9 cellular contexts compared by ENCODE assay signal in genomic region chr19:49339364-49340068, GRCh38. TPM values are rescaled to one million over a fixed set of nuclear protein-coding genes. Genes with fewer than 3 reads are reported as not detected.
DNase-seq lines count a peak whose midpoint lies in the region; ATAC-seq, FAIRE-seq and TF ChIP-seq lines count a peak whose summit lies in the region.
"Had no signal": no experiment of that assay in that cellular context is flagged by ENCODE, and none has a peak within 500 bp of the region (broad histone marks: within the 10 kb centered on the region; RNA-seq: fewer than 3 reads in every experiment).

No MANE protein-coding gene starts in this region.

- TF ChIP-seq CTCF in astrocyte (IDR thresholded peaks at IDR 0.05; ENCODE audit: insufficient read depth, low read depth, low read length) (no peak), progenitor cell of endocrine pancreas (IDR thresholded peaks at IDR 0.05; ENCODE audit: unreplicated experiment) (no peak), HFFc6 (IDR thresholded peaks at IDR 0.05) (no peak)

- H3K9ac ChIP-seq in astrocyte (ENCODE audit: low read length): no peak overlapping the region

- H4K20me1 ChIP-seq in astrocyte (ENCODE audit: insufficient read depth, low read length): peaks cover 53% of the 10 kb centered on the region

- ATAC-seq in HG02840 (IDR thresholded peaks at IDR 0.05; ENCODE audit: low FRiP score, unreplicated experiment): no peak

- H3K9me3 Mint-ChIP-seq in astrocyte (ENCODE audit: unreplicated experiment) (peaks cover 3% of the 10 kb centered on the region), progenitor cell of endocrine pancreas (ENCODE audit: low read depth) (no peaks in the 10 kb centered on the region), HFFc6 (no peaks in the 10 kb centered on the region)

- peaks cover 14% of the 10 kb centered on the region for H3K36me3 ChIP-seq in astrocyte (ENCODE audit: insufficient read depth, low read length)

- peak overlapping the region; percentile 34 for H2AFZ ChIP-seq in astrocyte (ENCODE audit: low read depth, low read length)

- H3K27me3 ChIP-seq in astrocyte (ENCODE audit: insufficient read depth, low read length): no peaks in the 10 kb centered on the region

- H3K27ac Mint-ChIP-seq in astrocyte (ENCODE audit: unreplicated experiment) (no peak overlapping the region), progenitor cell of endocrine pancreas (peak overlapping the region; percentile 87), HFFc6 (no peak overlapping the region)

- peaks cover 6% of the 10 kb centered on the region for H3K4me1 ChIP-seq in astrocyte (ENCODE audit: insufficient read depth, low read length)

- no peak overlapping the region for H3K4me3 ChIP-seq in astrocyte (ENCODE audit: insufficient read depth, low read depth, low read length)

- no peaks in the 10 kb centered on the region for H3K9me3 ChIP-seq in astrocyte (ENCODE audit: insufficient read depth, low read depth, low read length)

- peaks cover 5% of the 10 kb centered on the region for H3K27me3 Mint-ChIP-seq in astrocyte (ENCODE audit: low read depth, unreplicated experiment)
- no peaks in the 10 kb centered on the region for H3K27me3 Mint-ChIP-seq in progenitor cell of endocrine pancreas
- peaks cover 12% of the 10 kb centered on the region for H3K27me3 Mint-ChIP-seq in HFFc6 (ENCODE audit: insufficient read depth)

- H3K4me3 Mint-ChIP-seq in astrocyte (ENCODE audit: unreplicated experiment): no peak overlapping the region
- no peak overlapping the region for H3K4me3 Mint-ChIP-seq in progenitor cell of endocrine pancreas (ENCODE audit: low read depth)
- H3K4me3 Mint-ChIP-seq in HFFc6: no peak overlapping the region

- H3K36me3 Mint-ChIP-seq in astrocyte (ENCODE audit: low read depth, unreplicated experiment): peaks cover 31% of the 10 kb centered on the region
- H3K36me3 Mint-ChIP-seq in progenitor cell of endocrine pancreas (ENCODE audit: insufficient read depth): peaks cover 38% of the 10 kb centered on the region
- H3K36me3 Mint-ChIP-seq in HFFc6 (ENCODE audit: low read depth): peaks cover 16% of the 10 kb centered on the region

- peaks cover 4% of the 10 kb centered on the region for H3K4me1 Mint-ChIP-seq in astrocyte (ENCODE audit: low read depth, unreplicated experiment)
- peaks cover 15% of the 10 kb centered on the region for H3K4me1 Mint-ChIP-seq in progenitor cell of endocrine pancreas (ENCODE audit: low read depth)
- no peaks in the 10 kb centered on the region for H3K4me1 Mint-ChIP-seq in HFFc6 (ENCODE audit: low read depth)

- no peak for FAIRE-seq in astrocyte (lab: Jason Lieb, UNC)

- peak overlapping the region; percentile 75 for H3K4me2 ChIP-seq in astrocyte (ENCODE audit: low read length)

- H3K79me2 ChIP-seq in astrocyte (ENCODE audit: insufficient read depth, low read length): no peaks in the 10 kb centered on the region

- H3K27ac ChIP-seq in astrocyte (ENCODE audit: low read depth, low read length): no peak overlapping the region
- H3K27ac ChIP-seq: C4-2B had no signal

- peak; percentile 80 for DNase-seq in NCI-H1436 (lab: John Stamatoyannopoulos, UW)
- DNase-seq in NCI-H1436 treated with DMSO at 0.1 percent for 48 hours (lab: John Stamatoyannopoulos, UW): no peak
- DNase-seq in astrocyte (ENCODE audit: low read depth): peak; percentile 84
- DNase-seq in hepatic stellate cell (ENCODE audit: low spot score): peak; percentile 99
- DNase-seq in progenitor cell of endocrine pancreas (ENCODE audit: low spot score, unreplicated experiment): peak; percentile 44
- no peak for DNase-seq in effector CD8-positive, alpha-beta T cell (lab: John Stamatoyannopoulos, UW)
- DNase-seq in HFFc6: no peak

RNA-seq across cellular contexts. Expression of gene CD37, which starts 4.3 kb away (rescaled TPM):
- total RNA-seq in astrocyte (0.20 TPM in 1 of 2 replicates, not detected in the other), progenitor cell of endocrine pancreas (not detected in 2 replicates)
- not detected for total RNA-seq in HFFc6 (2021; fragmentation: NEBNext Ultra II Directional; extraction: Animal tissue kit (Norgen Biotek cat#: 25700))

RNA-seq across cellular contexts. Expression of gene SLC6A16, which starts 14.5 kb away (rescaled TPM):
- 2.8 and 4.6 TPM in 2 replicates for total RNA-seq in astrocyte
- 10.5 and 11.8 TPM in 2 replicates for total RNA-seq in progenitor cell of endocrine pancreas
- under 1 TPM in 5 of 6 experiments, not detected in 1; 0.26 to 0.53 (median 0.40) TPM for total RNA-seq in HFFc6 (2021; fragmentation: NEBNext Ultra II Directional; extraction: Animal tissue kit (Norgen Biotek cat#: 25700))

RNA-seq across cellular contexts. Expression of gene TEAD2, which starts 22.7 kb away (rescaled TPM):
- total RNA-seq in astrocyte: 46.5 and 58.2 TPM in 2 replicates
- total RNA-seq in progenitor cell of endocrine pancreas: 226 and 235 TPM in 2 replicates
- total RNA-seq in HFFc6 (2021; fragmentation: NEBNext Ultra II Directional; extraction: Animal tissue kit (Norgen Biotek cat#: 25700)): 10 to 100 TPM; 16.5 to 23.1 (median 20.8) TPM

RNA-seq across cellular contexts. Expression of gene DKKL1, which starts 24.2 kb away (rescaled TPM):
- 0.89 and 1.1 TPM in 2 replicates for total RNA-seq in astrocyte
- 3.6 and 5.2 TPM in 2 replicates for total RNA-seq in progenitor cell of endocrine pancreas
- not detected for total RNA-seq in HFFc6 (2021; fragmentation: NEBNext Ultra II Directional; extraction: Animal tissue kit (Norgen Biotek cat#: 25700))

RNA-seq across cellular contexts. Expression of gene KASH5, which starts 48.5 kb away (rescaled TPM):
- not detected in 2 replicates for total RNA-seq in astrocyte
- total RNA-seq in progenitor cell of endocrine pancreas: not detected in 2 replicates
- total RNA-seq in HFFc6 (2021; fragmentation: NEBNext Ultra II Directional; extraction: Animal tissue kit (Norgen Biotek cat#: 25700)): not detected

Comparison
In these comparisons a context has a peak if more than half of its experiments do, and no peak if none do; other contexts are left out.
1. DNase-seq: peak in NCI-H1436 (single experiment), astrocyte (single experiment), hepatic stellate cell (single experiment) and progenitor cell of endocrine pancreas (single experiment); none in NCI-H1436 treated with DMSO at 0.1 percent for 48 hours (single experiment), effector CD8-positive, alpha-beta T cell (single experiment) and HFFc6 (single experiment).